ENCODE assay signal across 1 cellular context in the genomic region with DNA sequence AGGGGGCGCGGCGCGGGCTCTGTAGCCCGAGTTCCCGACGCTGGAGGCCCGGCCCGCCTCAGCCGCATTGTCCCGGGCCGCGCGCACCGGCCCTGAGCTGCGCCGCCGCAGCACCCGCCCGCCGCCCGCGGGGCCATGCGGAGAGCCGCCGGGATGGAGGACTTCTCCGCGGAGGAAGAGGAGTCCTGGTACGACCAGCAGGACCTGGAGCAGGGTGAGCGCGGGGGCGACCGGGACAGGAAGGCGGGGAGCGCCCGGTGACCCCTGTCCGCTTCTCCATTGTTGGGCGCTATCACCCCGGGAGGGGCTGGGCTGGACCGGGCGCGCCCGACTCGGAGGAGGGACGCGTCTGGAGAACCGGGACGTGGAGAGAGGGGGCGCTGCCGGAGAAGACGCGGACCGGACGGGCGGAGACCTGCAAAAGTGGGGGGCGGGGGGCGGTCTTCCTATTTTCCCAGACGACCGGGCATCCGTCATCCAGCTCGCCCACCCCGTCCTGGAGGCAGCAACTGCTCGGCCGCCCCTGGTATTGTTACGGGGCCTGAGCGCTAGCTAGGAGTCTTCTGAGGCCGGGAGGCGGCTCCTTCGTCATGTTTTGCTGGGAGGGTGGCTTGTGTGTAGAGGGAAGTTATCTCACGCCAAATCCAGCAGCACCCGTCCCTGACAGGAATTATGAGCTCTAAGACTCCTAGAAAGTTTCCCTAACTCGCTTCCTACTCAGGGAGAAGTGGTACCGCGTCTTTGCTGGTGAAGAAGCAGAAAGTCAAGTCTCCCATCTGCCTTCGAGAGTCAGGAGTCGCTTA.
A peak's percentile ranks its signal among the peaks of the same experiment; 100 is the strongest.
TF ChIP-seq lines count a peak whose summit lies in the region.

No MANE protein-coding gene starts in this region.

TF ChIP-seq in HepG2, 621 proteins besides CTCF, POLR2A, EP300 and RAD21 (continued from another document and continues in another):
- peak; percentile 11; the same call in 1 of the 2 replicates for TF ChIP-seq ZNF274 (CRISPR knock-in tag; IDR thresholded peaks at IDR 0.05)
- TF ChIP-seq, protein P1, sequence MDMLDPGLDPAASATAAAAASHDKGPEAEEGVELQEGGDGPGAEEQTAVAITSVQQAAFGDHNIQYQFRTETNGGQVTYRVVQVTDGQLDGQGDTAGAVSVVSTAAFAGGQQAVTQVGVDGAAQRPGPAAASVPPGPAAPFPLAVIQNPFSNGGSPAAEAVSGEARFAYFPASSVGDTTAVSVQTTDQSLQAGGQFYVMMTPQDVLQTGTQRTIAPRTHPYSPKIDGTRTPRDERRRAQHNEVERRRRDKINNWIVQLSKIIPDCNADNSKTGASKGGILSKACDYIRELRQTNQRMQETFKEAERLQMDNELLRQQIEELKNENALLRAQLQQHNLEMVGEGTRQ (IDR thresholded peaks at IDR 0.05; ENCODE audit: low read depth, low read length): no peak
- TF ChIP-seq, protein P1 (CRISPR knock-in tag; IDR thresholded peaks at IDR 0.05; ENCODE audit: borderline replicate concordance): no peak
- TF ChIP-seq FOXC1 (CRISPR knock-in tag; IDR thresholded peaks at IDR 0.05; ENCODE audit: borderline replicate concordance): no peak
- no peak for TF ChIP-seq ZC3H13 (CRISPR knock-in tag; IDR thresholded peaks at IDR 0.05)
- TF ChIP-seq, protein P2, sequence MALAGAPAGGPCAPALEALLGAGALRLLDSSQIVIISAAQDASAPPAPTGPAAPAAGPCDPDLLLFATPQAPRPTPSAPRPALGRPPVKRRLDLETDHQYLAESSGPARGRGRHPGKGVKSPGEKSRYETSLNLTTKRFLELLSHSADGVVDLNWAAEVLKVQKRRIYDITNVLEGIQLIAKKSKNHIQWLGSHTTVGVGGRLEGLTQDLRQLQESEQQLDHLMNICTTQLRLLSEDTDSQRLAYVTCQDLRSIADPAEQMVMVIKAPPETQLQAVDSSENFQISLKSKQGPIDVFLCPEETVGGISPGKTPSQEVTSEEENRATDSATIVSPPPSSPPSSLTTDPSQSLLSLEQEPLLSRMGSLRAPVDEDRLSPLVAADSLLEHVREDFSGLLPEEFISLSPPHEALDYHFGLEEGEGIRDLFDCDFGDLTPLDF (CRISPR knock-in tag; IDR thresholded peaks at IDR 0.05): no peak
- TF ChIP-seq KDM1A (CRISPR knock-in tag; IDR thresholded peaks at IDR 0.05): no peak
- no peak for TF ChIP-seq AKAP8 (CRISPR knock-in tag; IDR thresholded peaks at IDR 0.05)
- 0 out of 2 replicates have a peak, but pooled peaks have one; percentile 8 for TF ChIP-seq ZSCAN25 (CRISPR knock-in tag; IDR thresholded peaks at IDR 0.05)
- TF ChIP-seq TEAD2 (CRISPR knock-in tag; IDR thresholded peaks at IDR 0.05): no peak
- no peak for TF ChIP-seq ATF7 (IDR thresholded peaks at IDR 0.05)
- no peak for TF ChIP-seq ATF7 (CRISPR knock-in tag; IDR thresholded peaks at IDR 0.05)
- TF ChIP-seq, protein P3, sequence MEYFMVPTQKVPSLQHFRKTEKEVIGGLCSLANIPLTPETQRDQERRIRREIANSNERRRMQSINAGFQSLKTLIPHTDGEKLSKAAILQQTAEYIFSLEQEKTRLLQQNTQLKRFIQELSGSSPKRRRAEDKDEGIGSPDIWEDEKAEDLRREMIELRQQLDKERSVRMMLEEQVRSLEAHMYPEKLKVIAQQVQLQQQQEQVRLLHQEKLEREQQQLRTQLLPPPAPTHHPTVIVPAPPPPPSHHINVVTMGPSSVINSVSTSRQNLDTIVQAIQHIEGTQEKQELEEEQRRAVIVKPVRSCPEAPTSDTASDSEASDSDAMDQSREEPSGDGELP (IDR thresholded peaks at IDR 0.05; ENCODE audit: borderline replicate concordance, low read depth): no peak
- TF ChIP-seq ZNF20 (CRISPR knock-in tag; IDR thresholded peaks at IDR 0.05): no peak
- TF ChIP-seq, protein P4, sequence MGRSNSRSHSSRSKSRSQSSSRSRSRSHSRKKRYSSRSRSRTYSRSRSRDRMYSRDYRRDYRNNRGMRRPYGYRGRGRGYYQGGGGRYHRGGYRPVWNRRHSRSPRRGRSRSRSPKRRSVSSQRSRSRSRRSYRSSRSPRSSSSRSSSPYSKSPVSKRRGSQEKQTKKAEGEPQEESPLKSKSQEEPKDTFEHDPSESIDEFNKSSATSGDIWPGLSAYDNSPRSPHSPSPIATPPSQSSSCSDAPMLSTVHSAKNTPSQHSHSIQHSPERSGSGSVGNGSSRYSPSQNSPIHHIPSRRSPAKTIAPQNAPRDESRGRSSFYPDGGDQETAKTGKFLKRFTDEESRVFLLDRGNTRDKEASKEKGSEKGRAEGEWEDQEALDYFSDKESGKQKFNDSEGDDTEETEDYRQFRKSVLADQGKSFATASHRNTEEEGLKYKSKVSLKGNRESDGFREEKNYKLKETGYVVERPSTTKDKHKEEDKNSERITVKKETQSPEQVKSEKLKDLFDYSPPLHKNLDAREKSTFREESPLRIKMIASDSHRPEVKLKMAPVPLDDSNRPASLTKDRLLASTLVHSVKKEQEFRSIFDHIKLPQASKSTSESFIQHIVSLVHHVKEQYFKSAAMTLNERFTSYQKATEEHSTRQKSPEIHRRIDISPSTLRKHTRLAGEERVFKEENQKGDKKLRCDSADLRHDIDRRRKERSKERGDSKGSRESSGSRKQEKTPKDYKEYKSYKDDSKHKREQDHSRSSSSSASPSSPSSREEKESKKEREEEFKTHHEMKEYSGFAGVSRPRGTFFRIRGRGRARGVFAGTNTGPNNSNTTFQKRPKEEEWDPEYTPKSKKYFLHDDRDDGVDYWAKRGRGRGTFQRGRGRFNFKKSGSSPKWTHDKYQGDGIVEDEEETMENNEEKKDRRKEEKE (IDR thresholded peaks at IDR 0.05): no peak
- TF ChIP-seq ZNF747 (CRISPR knock-in tag; IDR thresholded peaks at IDR 0.05; ENCODE audit: borderline replicate concordance): no peak
- TF ChIP-seq CHD4 (IDR thresholded peaks at IDR 0.05; ENCODE audit: borderline replicate concordance, low read length): no peak
- TF ChIP-seq FOXM1 (CRISPR knock-in tag; IDR thresholded peaks at IDR 0.05): no peak
- TF ChIP-seq, protein P5, sequence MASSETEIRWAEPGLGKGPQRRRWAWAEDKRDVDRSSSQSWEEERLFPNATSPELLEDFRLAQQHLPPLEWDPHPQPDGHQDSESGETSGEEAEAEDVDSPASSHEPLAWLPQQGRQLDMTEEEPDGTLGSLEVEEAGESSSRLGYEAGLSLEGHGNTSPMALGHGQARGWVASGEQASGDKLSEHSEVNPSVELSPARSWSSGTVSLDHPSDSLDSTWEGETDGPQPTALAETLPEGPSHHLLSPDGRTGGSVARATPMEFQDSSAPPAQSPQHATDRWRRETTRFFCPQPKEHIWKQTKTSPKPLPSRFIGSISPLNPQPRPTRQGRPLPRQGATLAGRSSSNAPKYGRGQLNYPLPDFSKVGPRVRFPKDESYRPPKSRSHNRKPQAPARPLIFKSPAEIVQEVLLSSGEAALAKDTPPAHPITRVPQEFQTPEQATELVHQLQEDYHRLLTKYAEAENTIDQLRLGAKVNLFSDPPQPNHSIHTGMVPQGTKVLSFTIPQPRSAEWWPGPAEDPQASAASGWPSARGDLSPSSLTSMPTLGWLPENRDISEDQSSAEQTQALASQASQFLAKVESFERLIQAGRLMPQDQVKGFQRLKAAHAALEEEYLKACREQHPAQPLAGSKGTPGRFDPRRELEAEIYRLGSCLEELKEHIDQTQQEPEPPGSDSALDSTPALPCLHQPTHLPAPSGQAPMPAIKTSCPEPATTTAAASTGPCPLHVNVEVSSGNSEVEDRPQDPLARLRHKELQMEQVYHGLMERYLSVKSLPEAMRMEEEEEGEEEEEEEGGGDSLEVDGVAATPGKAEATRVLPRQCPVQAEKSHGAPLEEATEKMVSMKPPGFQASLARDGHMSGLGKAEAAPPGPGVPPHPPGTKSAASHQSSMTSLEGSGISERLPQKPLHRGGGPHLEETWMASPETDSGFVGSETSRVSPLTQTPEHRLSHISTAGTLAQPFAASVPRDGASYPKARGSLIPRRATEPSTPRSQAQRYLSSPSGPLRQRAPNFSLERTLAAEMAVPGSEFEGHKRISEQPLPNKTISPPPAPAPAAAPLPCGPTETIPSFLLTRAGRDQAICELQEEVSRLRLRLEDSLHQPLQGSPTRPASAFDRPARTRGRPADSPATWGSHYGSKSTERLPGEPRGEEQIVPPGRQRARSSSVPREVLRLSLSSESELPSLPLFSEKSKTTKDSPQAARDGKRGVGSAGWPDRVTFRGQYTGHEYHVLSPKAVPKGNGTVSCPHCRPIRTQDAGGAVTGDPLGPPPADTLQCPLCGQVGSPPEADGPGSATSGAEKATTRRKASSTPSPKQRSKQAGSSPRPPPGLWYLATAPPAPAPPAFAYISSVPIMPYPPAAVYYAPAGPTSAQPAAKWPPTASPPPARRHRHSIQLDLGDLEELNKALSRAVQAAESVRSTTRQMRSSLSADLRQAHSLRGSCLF (CRISPR knock-in tag; IDR thresholded peaks at IDR 0.05; ENCODE audit: borderline replicate concordance): no peak
- TF ChIP-seq NFKBIZ (CRISPR knock-in tag; IDR thresholded peaks at IDR 0.05): no peak
- peak; percentile 12; the same call in 1 of the 2 replicates for TF ChIP-seq GABPB1 (CRISPR knock-in tag; IDR thresholded peaks at IDR 0.05)
- no peak for TF ChIP-seq ZNF850 (CRISPR knock-in tag; conservative IDR thresholded peaks at IDR 0.05)
- TF ChIP-seq, protein P6, sequence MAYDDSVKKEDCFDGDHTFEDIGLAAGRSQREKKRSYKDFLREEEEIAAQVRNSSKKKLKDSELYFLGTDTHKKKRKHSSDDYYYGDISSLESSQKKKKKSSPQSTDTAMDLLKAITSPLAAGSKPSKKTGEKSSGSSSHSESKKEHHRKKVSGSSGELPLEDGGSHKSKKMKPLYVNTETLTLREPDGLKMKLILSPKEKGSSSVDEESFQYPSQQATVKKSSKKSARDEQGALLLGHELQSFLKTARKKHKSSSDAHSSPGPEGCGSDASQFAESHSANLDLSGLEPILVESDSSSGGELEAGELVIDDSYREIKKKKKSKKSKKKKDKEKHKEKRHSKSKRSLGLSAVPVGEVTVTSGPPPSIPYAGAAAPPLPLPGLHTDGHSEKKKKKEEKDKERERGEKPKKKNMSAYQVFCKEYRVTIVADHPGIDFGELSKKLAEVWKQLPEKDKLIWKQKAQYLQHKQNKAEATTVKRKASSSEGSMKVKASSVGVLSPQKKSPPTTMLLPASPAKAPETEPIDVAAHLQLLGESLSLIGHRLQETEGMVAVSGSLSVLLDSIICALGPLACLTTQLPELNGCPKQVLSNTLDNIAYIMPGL (CRISPR knock-in tag; IDR thresholded peaks at IDR 0.05; ENCODE audit: borderline replicate concordance in 1 of 2, low read depth in 1 of 2): peak in 1 of 2 experiments; percentile 69; a peak in 1 of 4 replicates
- TF ChIP-seq NR3C1 (CRISPR knock-in tag; IDR thresholded peaks at IDR 0.05): no peak
- TF ChIP-seq MEIS2 (CRISPR knock-in tag; IDR thresholded peaks at IDR 0.05): no peak
- TF ChIP-seq FOSL1 (CRISPR knock-in tag; IDR thresholded peaks at IDR 0.05; ENCODE audit: borderline replicate concordance): no peak
- no peak for TF ChIP-seq MTA3 (CRISPR knock-in tag; IDR thresholded peaks at IDR 0.05)
- no peak for TF ChIP-seq SRSF9 (IDR thresholded peaks at IDR 0.05; ENCODE audit: borderline replicate concordance, insufficient read depth, low read depth, low read length, poor library complexity, severe bottlenecking)
- TF ChIP-seq, protein P7, sequence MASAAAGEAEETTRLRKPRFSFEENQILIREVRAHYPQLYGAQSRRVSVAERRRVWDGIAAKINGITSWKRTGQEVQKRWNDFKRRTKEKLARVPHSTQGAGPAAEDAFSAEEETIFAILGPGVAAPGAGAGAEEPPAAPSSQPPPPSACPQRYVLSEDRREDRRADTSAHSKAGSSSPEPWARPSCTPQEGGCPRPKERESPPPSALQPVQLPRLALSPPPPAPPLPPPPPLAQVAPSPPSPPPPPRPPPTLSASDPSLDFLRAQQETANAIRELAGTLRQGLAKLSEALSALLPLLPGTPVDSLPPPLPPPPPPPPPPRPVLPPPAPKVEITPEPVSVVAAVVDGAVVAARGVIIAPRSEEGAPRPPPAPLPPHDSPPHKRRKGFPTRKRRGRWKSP (CRISPR knock-in tag; IDR thresholded peaks at IDR 0.05): no peak
- TF ChIP-seq TAF1 (CRISPR knock-in tag; IDR thresholded peaks at IDR 0.05): no peak
- TF ChIP-seq HNRNPUL1 (IDR thresholded peaks at IDR 0.05; ENCODE audit: low read depth, low read length): no peak
- no peak for TF ChIP-seq TBL1XR1 (IDR thresholded peaks at IDR 0.05; ENCODE audit: borderline replicate concordance, low read length, partially characterized antibody)
- TF ChIP-seq ZNF7 (CRISPR knock-in tag; IDR thresholded peaks at IDR 0.05): no peak
- no peak; the same call in 1 of the 2 replicates for TF ChIP-seq HDAC1 (CRISPR knock-in tag; IDR thresholded peaks at IDR 0.05)
- 0 out of 2 replicates have a peak, but pooled peaks have one; percentile 66 for TF ChIP-seq NFIB (CRISPR knock-in tag; IDR thresholded peaks at IDR 0.05; ENCODE audit: borderline replicate concordance)
- no peak for TF ChIP-seq ZNF264 (CRISPR knock-in tag; IDR thresholded peaks at IDR 0.05)
- TF ChIP-seq ZNF652 (CRISPR knock-in tag; IDR thresholded peaks at IDR 0.05; ENCODE audit: borderline replicate concordance, low read depth): no peak
- TF ChIP-seq, protein P8, sequence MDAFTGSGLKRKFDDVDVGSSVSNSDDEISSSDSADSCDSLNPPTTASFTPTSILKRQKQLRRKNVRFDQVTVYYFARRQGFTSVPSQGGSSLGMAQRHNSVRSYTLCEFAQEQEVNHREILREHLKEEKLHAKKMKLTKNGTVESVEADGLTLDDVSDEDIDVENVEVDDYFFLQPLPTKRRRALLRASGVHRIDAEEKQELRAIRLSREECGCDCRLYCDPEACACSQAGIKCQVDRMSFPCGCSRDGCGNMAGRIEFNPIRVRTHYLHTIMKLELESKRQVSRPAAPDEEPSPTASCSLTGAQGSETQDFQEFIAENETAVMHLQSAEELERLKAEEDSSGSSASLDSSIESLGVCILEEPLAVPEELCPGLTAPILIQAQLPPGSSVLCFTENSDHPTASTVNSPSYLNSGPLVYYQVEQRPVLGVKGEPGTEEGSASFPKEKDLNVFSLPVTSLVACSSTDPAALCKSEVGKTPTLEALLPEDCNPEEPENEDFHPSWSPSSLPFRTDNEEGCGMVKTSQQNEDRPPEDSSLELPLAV (CRISPR knock-in tag; conservative IDR thresholded peaks at IDR 0.05; ENCODE audit: low read depth): no peak
- TF ChIP-seq ZNF354B (CRISPR knock-in tag; IDR thresholded peaks at IDR 0.05): no peak
- TF ChIP-seq ZNF446 (CRISPR knock-in tag; IDR thresholded peaks at IDR 0.05): no peak
- TF ChIP-seq SMAD1 (CRISPR knock-in tag; IDR thresholded peaks at IDR 0.05; ENCODE audit: borderline replicate concordance, low read depth): no peak
- TF ChIP-seq, protein P9, sequence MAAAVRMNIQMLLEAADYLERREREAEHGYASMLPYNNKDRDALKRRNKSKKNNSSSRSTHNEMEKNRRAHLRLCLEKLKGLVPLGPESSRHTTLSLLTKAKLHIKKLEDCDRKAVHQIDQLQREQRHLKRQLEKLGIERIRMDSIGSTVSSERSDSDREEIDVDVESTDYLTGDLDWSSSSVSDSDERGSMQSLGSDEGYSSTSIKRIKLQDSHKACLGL (CRISPR knock-in tag; IDR thresholded peaks at IDR 0.05): no peak; the same call in 1 of the 2 replicates
- TF ChIP-seq SMYD3 (CRISPR knock-in tag; IDR thresholded peaks at IDR 0.05): no peak
- no peak for TF ChIP-seq ZNF598 (CRISPR knock-in tag; IDR thresholded peaks at IDR 0.05; ENCODE audit: borderline replicate concordance)
- no peak for TF ChIP-seq PRPF4 (IDR thresholded peaks at IDR 0.05; ENCODE audit: low read depth, low read length, poor library complexity, severe bottlenecking)
- no peak for TF ChIP-seq ZBTB3 (CRISPR knock-in tag; IDR thresholded peaks at IDR 0.05; ENCODE audit: borderline replicate concordance, low read depth)
